ENCODE assay signal across 17 cellular contexts in the genomic region with DNA sequence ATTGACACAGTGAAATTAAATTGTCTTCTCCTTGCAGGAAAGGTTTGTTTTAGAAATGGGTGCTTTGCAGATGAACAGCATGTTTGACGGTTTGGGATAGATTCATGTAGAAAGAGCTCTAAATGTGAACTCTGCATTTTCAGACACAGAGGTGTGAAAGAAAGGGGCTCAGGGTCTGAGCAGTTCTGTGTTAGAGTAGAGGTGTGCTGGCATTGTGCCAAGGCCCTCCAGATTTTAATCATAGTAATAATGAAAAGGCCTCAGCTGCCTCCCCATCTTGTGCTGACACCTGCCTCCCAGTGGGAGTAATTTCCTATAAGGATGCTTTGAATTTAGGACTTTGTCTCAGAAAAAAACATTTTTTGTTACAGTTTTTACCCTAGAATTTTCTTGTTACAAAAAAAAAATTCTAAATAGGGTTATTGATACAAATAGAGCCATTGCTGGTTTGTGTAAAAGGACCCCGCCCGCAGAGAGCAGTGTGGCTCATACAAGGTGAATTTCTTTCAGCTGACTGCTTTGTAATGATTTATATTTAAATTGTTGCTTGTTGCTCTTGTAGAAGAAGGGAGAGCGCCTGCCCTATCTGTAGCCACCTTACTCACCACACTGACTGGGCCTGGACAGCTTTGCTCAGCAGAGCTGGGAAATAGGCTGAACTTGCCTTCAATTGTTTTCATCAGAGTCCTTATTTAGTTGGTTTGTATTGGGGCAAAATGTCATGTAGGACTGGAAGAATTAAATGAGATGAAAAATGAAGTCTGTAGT.
DNase-seq lines count a peak whose midpoint lies in the region; ATAC-seq and TF ChIP-seq lines count a peak whose summit lies in the region.
"Had no signal": no experiment of that assay in that cellular context is flagged by ENCODE, and none has a peak within 500 bp of the region (broad histone marks: within the 10 kb centered on the region; RNA-seq: fewer than 3 reads in every experiment).

No MANE protein-coding gene starts in this region.

- H3K4me3 ChIP-seq in lower leg skin (ENCODE audit: low read depth, poor library complexity, severe bottlenecking), result no peak overlapping the region
- H3K4me3 ChIP-seq: BLaER1 treated with 17β-estradiol and CSF1 and Interleukin-3, amounts not matched to agents 10 nM and 100 nM; colonic mucosa; prostate gland had no signal

- no peaks in the 10 kb centered on the region for H3K9me3 Mint-ChIP-seq in natural killer cell
- H3K9me3 Mint-ChIP-seq: nephron had no signal

- WGBS in lower leg skin, 2 donors, result 96 to 99% methylated on average over 4 of the region's 4 CpGs

- H3K27ac Mint-ChIP-seq in natural killer cell, result peak overlapping the region; percentile 18 to 41

- no peaks in the 10 kb centered on the region for H3K36me3 Mint-ChIP-seq in natural killer cell

- no peak overlapping the region for H3K4me3 Mint-ChIP-seq in natural killer cell
- H3K4me3 Mint-ChIP-seq: nephron had no signal

- H3K27me3 Mint-ChIP-seq in natural killer cell (ENCODE audit: low read depth in 2 of 2), result no peaks in the 10 kb centered on the region

- ATAC-seq in natural killer cell (no peak), HG02678 (IDR thresholded peaks at IDR 0.05; ENCODE audit: unreplicated experiment) (no peak)

- no peak for TF ChIP-seq POLR2A in lower leg skin (IDR thresholded peaks at IDR 0.05)

- DNase-seq in NCI-H187 (lab: John Stamatoyannopoulos, UW), result peak; percentile 40 to 42
- no peak for DNase-seq in NCI-H187 treated with DMSO at 0.1 percent for 48 hours (lab: John Stamatoyannopoulos, UW)
- peak; percentile 68 for DNase-seq in NCI-H1417 treated with DMSO at 0.1 percent for 48 hours (lab: John Stamatoyannopoulos, UW)
- DNase-seq in NCI-H748 treated with DMSO at 0.1 percent for 48 hours (lab: John Stamatoyannopoulos, UW), result peak; percentile 76
- DNase-seq in natural killer cell, result no peak
- DNase-seq in lower leg skin (ENCODE audit: low spot score in 2 of 2), result no peak
- DNase-seq in SW 1271 (lab: John Stamatoyannopoulos, UW), result no peak
- DNase-seq: activated effector memory CD4-positive, alpha-beta T cell treated with anti-CD3 and anti-CD28 coated beads, Interleukin-2, amount 50 U/mL, for 16 hours; colonic mucosa; glutamatergic neuron; mammary epithelial cell; NCI-H526 treated with DMSO at 0.1 percent for 48 hours; stimulated activated naive CD4-positive, alpha-beta T cell treated with Interleukin-2 at 50 U/mL for 16 hours had no signal

- intact Hi-C loops in natural killer cell (cut with micrococcal nuclease) (no loop called here), lower leg skin (cut with DNase I; ENCODE audit: low total_unique reads) (no loop called here)

- TF ChIP-seq CTCF in natural killer cell (IDR thresholded peaks at IDR 0.05) (no peak), lower leg skin (IDR thresholded peaks at IDR 0.05) (no peak)

- H3K4me1 Mint-ChIP-seq in natural killer cell, result peaks cover 66% of the 10 kb centered on the region in 2 donors

Comparison
In these comparisons a context has a peak if more than half of its experiments do, and no peak if none do; other contexts are left out.
1. DNase-seq: peak in NCI-H187 (2 of 2), NCI-H1417 treated with DMSO at 0.1 percent for 48 hours (single experiment) and NCI-H748 treated with DMSO at 0.1 percent for 48 hours (single experiment); none in NCI-H187 treated with DMSO at 0.1 percent for 48 hours (single experiment), natural killer cell (single experiment), lower leg skin (0 of 2) and SW 1271 (0 of 2).